In genomic region chr14:49622022-49622607, GRCh38 we compare ENCODE assay signal across 9 cellular contexts. TPM values are rescaled to one million over a fixed set of nuclear protein-coding genes. Genes with fewer than 3 reads are reported as not detected.
DNase-seq lines count a peak whose midpoint lies in the region; ATAC-seq and TF ChIP-seq lines count a peak whose summit lies in the region.
"Had no signal": no experiment of that assay in that cellular context is flagged by ENCODE, and none has a peak within 500 bp of the region (broad histone marks: within the 10 kb centered on the region; RNA-seq: fewer than 3 reads in every experiment).

No MANE protein-coding gene starts in this region.

- H3K27ac ChIP-seq in Panc1 (ENCODE audit: low read length): peak overlapping the region; percentile 88
- peak overlapping the region in 2 of 4 donors; percentile 91 to 94 for H3K27ac ChIP-seq in esophagus muscularis mucosa (replicated peaks in 1 of 4)
- H3K27ac ChIP-seq in rectal smooth muscle tissue (ENCODE audit: low read depth, low read length): no peak overlapping the region

- 75% methylated on average over 3 of the region's 3 CpGs for WGBS in esophagus muscularis mucosa

- TF ChIP-seq CTCF in Panc1 (IDR thresholded peaks at IDR 0.05): no peak
- TF ChIP-seq CTCF in esophagus muscularis mucosa (IDR thresholded peaks at IDR 0.05): no peak

- no peak for TF ChIP-seq POLR2A in esophagus muscularis mucosa (IDR thresholded peaks at IDR 0.05; ENCODE audit: low read depth)

- in situ Hi-C loops in Panc1 (cut with HindIII; ENCODE audit: low pct_unique_long_range_greater_than_20kb, low sequenced_read_pairs): no loop called here

- H3K36me3 ChIP-seq in Panc1 (ENCODE audit: control insufficient read depth, insufficient read depth, low read length) (peaks cover 18% of the 10 kb centered on the region), esophagus muscularis mucosa (peaks cover 0 to 29% (median 17%) of the 10 kb centered on the region in 4 donors), rectal smooth muscle tissue (ENCODE audit: control insufficient read depth, insufficient read depth, low read length) (peaks cover 2% of the 10 kb centered on the region)

- H3K4me1 ChIP-seq in Panc1 (ENCODE audit: control insufficient read depth, insufficient read depth, low read length) (peaks cover 17% of the 10 kb centered on the region), esophagus muscularis mucosa (peaks cover 30 to 48% (median 46%) of the 10 kb centered on the region in 4 donors), rectal smooth muscle tissue (ENCODE audit: control insufficient read depth, insufficient read depth, low read length) (peaks cover 10% of the 10 kb centered on the region)

- H3K4me3 ChIP-seq in GM08714 (ENCODE audit: low read length) (peak overlapping the region; percentile 66), Panc1 (ENCODE audit: low read depth in 2 of 2, low read length in 2 of 2) (peak overlapping the region; percentile 92 to 95), esophagus muscularis mucosa (peak overlapping the region; percentile 72 to 85 (median 80)), rectal smooth muscle tissue (ENCODE audit: low read length) (peak overlapping the region; percentile 89)

- intact Hi-C loops in Panc1 (cut with micrococcal nuclease; ENCODE audit: unreplicated experiment) (no loop called here), esophagus muscularis mucosa (cut with DNase I) (no loop called here)

- ATAC-seq in Panc1: no peak
- ATAC-seq in GM21723 (IDR thresholded peaks at IDR 0.05; ENCODE audit: unreplicated experiment): no peak

- no peak for TF ChIP-seq EP300 in esophagus muscularis mucosa (IDR thresholded peaks at IDR 0.05)

- no peak overlapping the region for H3K9ac ChIP-seq in rectal smooth muscle tissue (ENCODE audit: low read length)

- DNase-seq in Panc1 (ENCODE audit: low read depth, low spot score): no peak
- no peak for DNase-seq in esophagus muscularis mucosa (ENCODE audit: extremely low spot score)
- no peak for DNase-seq in stimulated activated naive CD4-positive, alpha-beta T cell (lab: John Stamatoyannopoulos, UW)
- DNase-seq in NK-92 treated with Interleukin-12 subunit alpha and Interleukin-12 subunit beta, amount 100 ng/mL, for 24 hours (lab: John Stamatoyannopoulos, UW): no peak
- no peak for DNase-seq in NCI-H2196 (lab: John Stamatoyannopoulos, UW; ENCODE audit: unreplicated experiment)
- DNase-seq: stimulated activated CD4-positive, alpha-beta T cell treated with anti-CD3 and anti-CD28 coated beads, Interleukin-4, amount 100 ng/mL, for 4 hours had no signal

- POLR2A ChIA-PET in Panc1 (lab: Charles Lee): no interaction called here

- BruUV-seq in Panc1 (replicated peaks; lab: Mats Ljungman, UMichigan): TSS peak; percentile 91

- CTCF ChIA-PET in Panc1 (lab: Charles Lee): no interaction called here

- no peaks in the 10 kb centered on the region for H3K9me3 ChIP-seq in Panc1 (ENCODE audit: control insufficient read depth, insufficient read depth, low read depth, low read length)
- no peaks in the 10 kb centered on the region for H3K9me3 ChIP-seq in esophagus muscularis mucosa

- H3K27me3 ChIP-seq in Panc1 (ENCODE audit: control insufficient read depth, insufficient read depth, low read length) (no peaks in the 10 kb centered on the region), esophagus muscularis mucosa (no peaks in the 10 kb centered on the region), rectal smooth muscle tissue (ENCODE audit: control insufficient read depth, insufficient read depth, low read length) (no peaks in the 10 kb centered on the region)

RNA-seq across cellular contexts. Expression of gene MGAT2, which starts 1.5 kb away (rescaled TPM):
- total RNA-seq in Panc1 (2021; ENCODE audit: unreplicated experiment) (51.4 TPM), esophagus muscularis mucosa (10 to 100 TPM; 20.3 to 29.5 (median 24.1) TPM)
- 24.6 TPM for polyA plus RNA-seq in Panc1 (2012; ENCODE audit: insufficient read length)

RNA-seq across cellular contexts. Expression of gene RPL36AL, which starts 1.7 kb away (rescaled TPM):
- 136 TPM for total RNA-seq in Panc1 (2021; ENCODE audit: unreplicated experiment)
- 167 TPM for polyA plus RNA-seq in Panc1 (2012; ENCODE audit: insufficient read length)
- total RNA-seq in esophagus muscularis mucosa: 100 to 1,000 TPM; 200 to 323 (median 277) TPM

RNA-seq across cellular contexts. Expression of gene DNAAF2, which starts 12.9 kb away (rescaled TPM):
- total RNA-seq in Panc1 (2021; ENCODE audit: unreplicated experiment) (8.2 TPM), esophagus muscularis mucosa (1 to 10 TPM; 6.5 to 8.8 (median 7.6) TPM)
- polyA plus RNA-seq in Panc1 (2012; ENCODE audit: insufficient read length): 8.3 TPM

RNA-seq across cellular contexts. Expression of gene LRR1, which starts 23.4 kb away (rescaled TPM):
- total RNA-seq in Panc1 (2021; ENCODE audit: unreplicated experiment) (23.3 TPM), esophagus muscularis mucosa (10 to 100 TPM in 2 of 4 donors, 1 to 10 TPM in 2; 8.6 to 17.8 (median 10.3) TPM)
- 11.6 TPM for polyA plus RNA-seq in Panc1 (2012; ENCODE audit: insufficient read length)

RNA-seq across cellular contexts. Expression of gene RPS29, which starts 35.9 kb away (rescaled TPM):
- total RNA-seq in Panc1 (2021; ENCODE audit: unreplicated experiment) (866 TPM), esophagus muscularis mucosa (1,000 to 10,000 TPM in 3 of 4 donors, 100 to 1,000 TPM in 1; 795 to 7,884 (median 5,092) TPM)
- polyA plus RNA-seq in Panc1 (2012; ENCODE audit: insufficient read length): 1,233 TPM
